17 cellular contexts compared by ENCODE assay signal in the genomic region with DNA sequence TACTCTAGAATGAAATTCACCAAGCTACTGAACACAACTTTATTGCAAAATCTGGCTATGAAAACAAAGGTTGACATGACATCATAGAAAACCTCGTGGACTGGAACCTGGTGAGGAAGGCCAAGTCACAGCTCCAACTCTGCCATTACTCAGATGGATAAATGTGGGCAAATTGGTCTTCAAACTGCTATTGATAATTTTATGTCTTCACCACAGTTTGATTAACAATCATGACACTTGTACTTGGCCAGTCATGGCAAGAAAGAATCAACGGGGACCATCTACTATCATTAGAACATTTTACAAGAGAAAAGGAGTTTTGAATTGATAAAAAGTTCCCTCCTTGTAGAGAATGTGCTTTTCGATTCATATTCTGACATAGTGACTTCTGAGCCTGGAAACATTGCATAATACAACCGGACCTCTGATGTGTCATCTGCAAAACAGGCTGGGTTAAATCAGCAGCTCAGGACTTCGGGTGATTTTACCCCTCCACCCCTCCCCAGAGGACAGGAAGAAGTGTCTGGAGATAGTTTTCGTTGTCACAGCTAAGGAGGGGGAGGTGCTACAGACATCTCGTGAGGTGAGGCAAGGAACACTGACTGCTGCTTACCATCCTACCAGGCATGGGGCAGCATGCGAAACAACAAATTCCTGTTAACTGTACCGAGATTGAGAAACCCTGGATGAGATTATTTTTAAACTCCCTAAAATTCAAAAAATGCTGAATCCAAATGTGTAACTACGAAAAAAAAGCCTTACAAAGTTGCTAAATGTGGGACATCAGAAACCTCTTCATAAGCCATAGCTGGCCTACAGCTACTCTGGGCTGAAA. TPM values are rescaled to one million over a fixed set of nuclear protein-coding genes. Genes with fewer than 3 reads are reported as not detected.
DNase-seq lines count a peak whose midpoint lies in the region; ATAC-seq, FAIRE-seq and TF ChIP-seq lines count a peak whose summit lies in the region.
"Had no signal": no experiment of that assay in that cellular context is flagged by ENCODE, and none has a peak within 500 bp of the region (broad histone marks: within the 10 kb centered on the region; RNA-seq: fewer than 3 reads in every experiment).

No MANE protein-coding gene starts in this region.

- H3K9ac ChIP-seq in kidney (ENCODE audit: low read length in 2 of 2) (no peak overlapping the region), SK-N-SH (no peak overlapping the region)

- peak; percentile 34 for ATAC-seq in mucosa of descending colon

- no peak for TF ChIP-seq CTCF in mucosa of descending colon (IDR thresholded peaks at IDR 0.05)
- TF ChIP-seq CTCF in kidney (IDR thresholded peaks at IDR 0.05; ENCODE audit: borderline replicate concordance, extremely low read depth, insufficient read depth): no peak
- no peak for TF ChIP-seq CTCF in SK-N-SH (IDR thresholded peaks at IDR 0.05)

- no peak for TF ChIP-seq RAD21 in SK-N-SH (IDR thresholded peaks at IDR 0.05; ENCODE audit: low read length)

- POLR2A ChIA-PET in CD4-positive, alpha-beta memory T cell (lab: Charles Lee; ENCODE audit: partially characterized antibody): no interaction called here
- POLR2A ChIA-PET in SK-N-SH (lab: Yijun Ruan, JAX): interaction anchor here (0.6 kb wide), 1 partner anchor 232 kb away, joined by 4 read pairs; no protein-coding TSS in a partner anchor

- no peaks in the 10 kb centered on the region for H3K36me3 ChIP-seq in mucosa of descending colon (ENCODE audit: low read depth)
- no peaks in the 10 kb centered on the region for H3K36me3 ChIP-seq in CD4-positive, alpha-beta memory T cell (ENCODE audit: insufficient read depth, low read length)
- H3K36me3 ChIP-seq in kidney (ENCODE audit: control insufficient read depth in 1 of 2, insufficient read depth in 2 of 2, low read length in 2 of 2): no peaks in the 10 kb centered on the region
- H3K36me3 ChIP-seq in SK-N-SH (replicated peaks in 1 of 2; ENCODE audit: control insufficient read depth in 1 of 2, insufficient read depth in 2 of 2, low read length in 1 of 2): no peaks in the 10 kb centered on the region
- H3K36me3 ChIP-seq: BE2C had no signal

- no peak overlapping the region for H3K27ac Mint-ChIP-seq in CD4-positive, alpha-beta memory T cell
- H3K27ac Mint-ChIP-seq: activated naive CD8-positive, alpha-beta T cell treated with anti-CD3 and anti-CD28 coated beads, Interleukin-2, amount 10 ng/mL, durations not matched to agents 7 days and 5 days had no signal

- no peaks in the 10 kb centered on the region for H4K20me1 ChIP-seq in SK-N-SH (ENCODE audit: insufficient read depth)

- no peak overlapping the region for H2AFZ ChIP-seq in SK-N-SH (ENCODE audit: low read depth)

- intact Hi-C loops in mucosa of descending colon (cut with DNase I, micrococcal nuclease): no loop called here
- intact Hi-C loops in CD4-positive, alpha-beta memory T cell (cut with micrococcal nuclease): no loop called here
- intact Hi-C loops in kidney (cut with DNase I): no loop called here

- H3F3A ChIP-seq in SK-N-SH (replicated peaks; ENCODE audit: insufficient read depth): no peaks in the 10 kb centered on the region

- H3K4me1 Mint-ChIP-seq in CD4-positive, alpha-beta memory T cell: no peaks in the 10 kb centered on the region
- H3K4me1 Mint-ChIP-seq: activated naive CD8-positive, alpha-beta T cell treated with anti-CD3 and anti-CD28 coated beads, Interleukin-2, amount 10 ng/mL, durations not matched to agents 7 days and 5 days had no signal

- FAIRE-seq in kidney (lab: Jason Lieb, UNC) (no peak), HTR-8/SVneo (lab: Jason Lieb, UNC) (no peak)
- FAIRE-seq: endometrium had no signal

- DNase-seq in CD1c-positive myeloid dendritic cell (ENCODE audit: extremely low spot score) (peak; percentile 48), NOMO-1 treated with DMSO at 0.1 percent for 48 hours (lab: John Stamatoyannopoulos, UW; ENCODE audit: unreplicated experiment) (peak; percentile 78), epithelial cell of prostate (ENCODE audit: low read depth, low spot score) (no peak), mucosa of descending colon (no peak), kidney (no peak), HTR-8/SVneo (ENCODE audit: insufficient read length, low spot score) (no peak), SK-N-SH (no peak)
- DNase-seq in CD4-positive, alpha-beta memory T cell: no peak
- DNase-seq: activated naive CD8-positive, alpha-beta T cell treated with anti-CD3 and anti-CD28 coated beads, Interleukin-2, amount 10 ng/mL, durations not matched to agents 7 days and 5 days; BE2C; GOT3; immature natural killer cell; stimulated activated CD4-positive, alpha-beta T cell treated with anti-CD3 and anti-CD28 coated beads, Interleukin-2, amount 100 ng/mL, for 24 hours; stimulated activated naive CD4-positive, alpha-beta T cell; T-helper 1 cell had no signal

- CTCF ChIA-PET in CD4-positive, alpha-beta memory T cell (lab: Charles Lee; ENCODE audit: partially characterized antibody): no interaction called here
- CTCF ChIA-PET in SK-N-SH (lab: Yijun Ruan, JAX): interaction anchor here (0.6 to 1.2 kb wide), 2 partner anchors 11 to 489 kb away, joined by 3 read pairs; no protein-coding TSS in a partner anchor

- 35% methylated on average over 10 of the region's 10 CpGs for WGBS in SK-N-SH (ENCODE audit: low lambda C conversion rate)

- H3K4me2 ChIP-seq in SK-N-SH: no peak overlapping the region

- H3K79me2 ChIP-seq in SK-N-SH (ENCODE audit: insufficient read depth): no peaks in the 10 kb centered on the region

- H3K4me1 ChIP-seq in mucosa of descending colon (ENCODE audit: low read depth) (no peaks in the 10 kb centered on the region), kidney (ENCODE audit: control insufficient read depth in 1 of 2, insufficient read depth in 1 of 2, low read depth in 1 of 2, low read length in 2 of 2) (peaks cover 7 to 16% of the 10 kb centered on the region in 2 donors), SK-N-SH (ENCODE audit: control insufficient read depth in 1 of 2, insufficient read depth in 2 of 2, low read depth in 1 of 2, low read length in 1 of 2) (peaks cover 0 to 2% of the 10 kb centered on the region in 2 experiments; a peak in 1 of 4 replicates)
- H3K4me1 ChIP-seq in CD4-positive, alpha-beta memory T cell (ENCODE audit: insufficient read depth, low read length): no peaks in the 10 kb centered on the region
- H3K4me1 ChIP-seq: BE2C had no signal

- no peak overlapping the region for H3K4me3 Mint-ChIP-seq in CD4-positive, alpha-beta memory T cell
- H3K4me3 Mint-ChIP-seq: activated naive CD8-positive, alpha-beta T cell treated with anti-CD3 and anti-CD28 coated beads, Interleukin-2, amount 10 ng/mL, durations not matched to agents 7 days and 5 days had no signal

- no peaks in the 10 kb centered on the region for H3K27me3 ChIP-seq in CD4-positive, alpha-beta memory T cell (ENCODE audit: insufficient read depth, low read length)
- no peaks in the 10 kb centered on the region for H3K27me3 ChIP-seq in SK-N-SH (ENCODE audit: insufficient read depth)
- H3K27me3 ChIP-seq: BE2C had no signal

- H3K9me3 ChIP-seq in mucosa of descending colon (no peaks in the 10 kb centered on the region), kidney (ENCODE audit: control insufficient read depth in 1 of 2, low read length in 2 of 2) (no peaks in the 10 kb centered on the region), SK-N-SH (no peaks in the 10 kb centered on the region)
- no peaks in the 10 kb centered on the region for H3K9me3 ChIP-seq in CD4-positive, alpha-beta memory T cell (ENCODE audit: control insufficient read depth in 1 of 2, low read length in 2 of 2)
- H3K9me3 ChIP-seq: BE2C had no signal

- no peaks in the 10 kb centered on the region for H3K36me3 Mint-ChIP-seq in CD4-positive, alpha-beta memory T cell
- H3K36me3 Mint-ChIP-seq: activated naive CD8-positive, alpha-beta T cell treated with anti-CD3 and anti-CD28 coated beads, Interleukin-2, amount 10 ng/mL, durations not matched to agents 7 days and 5 days; immature natural killer cell had no signal

- H3K9me2 ChIP-seq in SK-N-SH: no peaks in the 10 kb centered on the region

- H3K27ac ChIP-seq in epithelial cell of prostate: peak overlapping the region; percentile 41
- H3K27ac ChIP-seq in CD4-positive, alpha-beta memory T cell (ENCODE audit: low read depth, low read length): no peak overlapping the region
- H3K27ac ChIP-seq in kidney (ENCODE audit: low read depth in 2 of 2, low read length in 2 of 2): no peak overlapping the region
- H3K27ac ChIP-seq in SK-N-SH (ENCODE audit: low read depth in 2 of 2, low read length in 1 of 2): no peak overlapping the region

- no peak for TF ChIP-seq EP300 in SK-N-SH (IDR thresholded peaks at IDR 0.05; ENCODE audit: borderline replicate concordance in 1 of 2, low read depth in 1 of 2, low read length in 1 of 2)

- H3K4me3 ChIP-seq in mucosa of descending colon: no peak overlapping the region
- no peak overlapping the region for H3K4me3 ChIP-seq in CD4-positive, alpha-beta memory T cell (ENCODE audit: low read length in 2 of 2)
- no peak overlapping the region for H3K4me3 ChIP-seq in kidney (ENCODE audit: low read length in 2 of 2)
- no peak overlapping the region for H3K4me3 ChIP-seq in SK-N-SH (ENCODE audit: low read depth in 2 of 2, low read length in 1 of 2)

- H3K9me3 Mint-ChIP-seq in CD4-positive, alpha-beta memory T cell: peaks cover 0 to 6% (median 1%) of the 10 kb centered on the region in 8 donors
- H3K9me3 Mint-ChIP-seq: activated naive CD8-positive, alpha-beta T cell treated with anti-CD3 and anti-CD28 coated beads, Interleukin-2, amount 10 ng/mL, durations not matched to agents 7 days and 5 days; immature natural killer cell had no signal

- no peaks in the 10 kb centered on the region for H3K27me3 Mint-ChIP-seq in CD4-positive, alpha-beta memory T cell

TF ChIP-seq in SK-N-SH, 30 proteins besides CTCF, POLR2A, EP300 and RAD21:
- no peak for TF ChIP-seq EZH2phosphoT487 (IDR thresholded peaks at IDR 0.05; ENCODE audit: borderline replicate concordance, low read depth)
- TF ChIP-seq, protein P1, sequence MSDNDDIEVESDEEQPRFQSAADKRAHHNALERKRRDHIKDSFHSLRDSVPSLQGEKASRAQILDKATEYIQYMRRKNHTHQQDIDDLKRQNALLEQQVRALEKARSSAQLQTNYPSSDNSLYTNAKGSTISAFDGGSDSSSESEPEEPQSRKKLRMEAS (IDR thresholded peaks at IDR 0.05; ENCODE audit: low read depth): no peak
- no peak for TF ChIP-seq NFIC (IDR thresholded peaks at IDR 0.05; ENCODE audit: borderline replicate concordance)
- TF ChIP-seq CHD2 (IDR thresholded peaks at IDR 0.05; ENCODE audit: low read length, partially characterized antibody): no peak

RNA-seq across cellular contexts. Expression of a gene that starts 8.4 kb away (rescaled TPM):
- 10 to 100 TPM in 1 of 3 donors, 1 to 10 TPM in 2; 4.9 to 13.9 (median 5.4) TPM for total RNA-seq in mucosa of descending colon
- total RNA-seq in CD4-positive, alpha-beta memory T cell: under 1 TPM; 0.49 to 0.53 TPM
- polyA plus RNA-seq in CD4-positive, alpha-beta memory T cell: not detected
- total RNA-seq in kidney: 15.2 TPM
- polyA plus RNA-seq in kidney (ENCODE audit: insufficient read depth, low read depth, low replicate concordance): 3.9 TPM
- polyA plus RNA-seq in SK-N-SH (2012; rRNA removed): 0.02 and 0.05 TPM in 2 replicates
- 0.04 and 0.07 TPM in 2 replicates for polyA plus RNA-seq in SK-N-SH (2012; cell fraction: cytosol; rRNA removed)
- polyA plus RNA-seq in SK-N-SH (2012; cell fraction: nucleus; rRNA removed): 0.19 TPM in 1 of 2 replicates, not detected in the other
- total RNA-seq: LHCN-M2 had no signal

Comparison
In these comparisons a context has a peak if more than half of its experiments do, and no peak if none do; other contexts are left out.
1. DNase-seq: peak in CD1c-positive myeloid dendritic cell (single experiment) and NOMO-1 treated with DMSO at 0.1 percent for 48 hours (single experiment); none in epithelial cell of prostate (single experiment), mucosa of descending colon (0 of 3), CD4-positive, alpha-beta memory T cell (0 of 5), kidney (single experiment), HTR-8/SVneo (single experiment) and SK-N-SH (single experiment).